Comparison of ENCODE assay signal across 9 cellular contexts in genomic region chr5:114305402-114306207, GRCh38. TPM values are rescaled to one million over a fixed set of nuclear protein-coding genes. Genes with fewer than 3 reads are reported as not detected.
DNase-seq lines count a peak whose midpoint lies in the region; ATAC-seq and TF ChIP-seq lines count a peak whose summit lies in the region.
"Had no signal": no experiment of that assay in that cellular context is flagged by ENCODE, and none has a peak within 500 bp of the region (broad histone marks: within the 10 kb centered on the region; RNA-seq: fewer than 3 reads in every experiment).

No MANE protein-coding gene starts in this region.

- peak; percentile 74 for ATAC-seq in GM18502 (IDR thresholded peaks at IDR 0.05; ENCODE audit: poor library complexity, unreplicated experiment)
- peak; percentile 71 for ATAC-seq in HG03378 (IDR thresholded peaks at IDR 0.05; ENCODE audit: unreplicated experiment)
- no peak for ATAC-seq in HG03571 (IDR thresholded peaks at IDR 0.05; ENCODE audit: unreplicated experiment)

- intact Hi-C loops in CD14-positive monocyte (cut with micrococcal nuclease) = no loop called here

- H3K4me3 ChIP-seq in osteoblast (ENCODE audit: insufficient read depth, low read length) = no peak overlapping the region
- H3K4me3 ChIP-seq: upper lobe of left lung had no signal

- H2AFZ ChIP-seq in osteoblast (ENCODE audit: low read length) = no peak overlapping the region

- no peak for TF ChIP-seq CTCF in osteoblast (IDR thresholded peaks at IDR 0.05; ENCODE audit: extremely low read depth, low read depth, low read length)
- no peak for TF ChIP-seq CTCF in CD14-positive monocyte (IDR thresholded peaks at IDR 0.05)

- no peaks in the 10 kb centered on the region for H3K36me3 ChIP-seq in osteoblast (ENCODE audit: insufficient read depth, low read length)
- H3K36me3 ChIP-seq: upper lobe of left lung had no signal

- H3K4me1 Mint-ChIP-seq in CD14-positive monocyte = no peaks in the 10 kb centered on the region

- H3K27ac Mint-ChIP-seq in CD14-positive monocyte = no peak overlapping the region

- no peak overlapping the region for H3K27ac ChIP-seq in osteoblast (ENCODE audit: low read depth, low read length)
- H3K27ac ChIP-seq: upper lobe of left lung had no signal

- H3K9me3 Mint-ChIP-seq in CD14-positive monocyte = no peaks in the 10 kb centered on the region

- H4K20me1 ChIP-seq in osteoblast (ENCODE audit: insufficient read depth, low read length) = no peaks in the 10 kb centered on the region

- H3K27me3 ChIP-seq in osteoblast (ENCODE audit: insufficient read depth, low read length) = no peaks in the 10 kb centered on the region
- H3K27me3 ChIP-seq: upper lobe of left lung had no signal

- H3K4me1 ChIP-seq in osteoblast (ENCODE audit: insufficient read depth, low read length) = no peaks in the 10 kb centered on the region
- H3K4me1 ChIP-seq: upper lobe of left lung had no signal

- no peak overlapping the region for H3K4me2 ChIP-seq in osteoblast (ENCODE audit: insufficient read depth, low read length)

- H3K79me2 ChIP-seq in osteoblast (ENCODE audit: insufficient read depth, low read length) = no peaks in the 10 kb centered on the region

- DNase-seq in astrocyte of the hippocampus (ENCODE audit: low read depth, low spot score) (peak; percentile 37), osteoblast (ENCODE audit: insufficient read length, low spot score, missing footprints) (peak; percentile 19), CD14-positive monocyte (ENCODE audit: low spot score) (no peak), occipital lobe (lab: John Stamatoyannopoulos, UW) (no peak), DMS79 (lab: John Stamatoyannopoulos, UW) (no peak)
- DNase-seq: upper lobe of left lung had no signal

- no peak overlapping the region for H3K4me3 Mint-ChIP-seq in CD14-positive monocyte

- peaks cover 0 to 1% (median 0%) of the 10 kb centered on the region in 3 donors for H3K27me3 Mint-ChIP-seq in CD14-positive monocyte (ENCODE audit: low read depth in 3 of 3)

- no peaks in the 10 kb centered on the region for H3K36me3 Mint-ChIP-seq in CD14-positive monocyte

- H3K9me3 ChIP-seq in osteoblast (ENCODE audit: low read depth, low read length) = no peaks in the 10 kb centered on the region
- H3K9me3 ChIP-seq: upper lobe of left lung had no signal

RNA-seq across cellular contexts. Expression of gene KCNN2, which starts 56.3 kb away (rescaled TPM):
- not detected in 2 replicates for total RNA-seq in osteoblast
- polyA plus RNA-seq in CD14-positive monocyte = not detected
- total RNA-seq in occipital lobe = 34.6 TPM

Comparison
In these comparisons a context has a peak if more than half of its experiments do, and no peak if none do; other contexts are left out.
1. DNase-seq: peak in astrocyte of the hippocampus (single experiment) and osteoblast (single experiment); none in CD14-positive monocyte (single experiment), occipital lobe (single experiment) and DMS79 (single experiment).
2. RNA of gene KCNN2, which starts 56.3 kb away (total RNA-seq): 34.6 TPM in occipital lobe (single experiment); not detected in osteoblast; every median in the first group is over 10 times any median in the second.